14 cellular contexts compared by ENCODE assay signal in genomic region chr10:121595321-121595805, GRCh38. TPM values are rescaled to one million over a fixed set of nuclear protein-coding genes. Genes with fewer than 3 reads are reported as not detected.
A peak's percentile ranks its signal among the peaks of the same experiment; 100 is the strongest.
DNase-seq lines count a peak whose midpoint lies in the region; ATAC-seq and TF ChIP-seq lines count a peak whose summit lies in the region.
"Had no signal": no experiment of that assay in that cellular context is flagged by ENCODE, and none has a peak within 500 bp of the region (broad histone marks: within the 10 kb centered on the region; RNA-seq: fewer than 3 reads in every experiment).

No MANE protein-coding gene starts in this region.

- TF ChIP-seq POLR2A in uterus (IDR thresholded peaks at IDR 0.05) = no peak

- H3K36me3 ChIP-seq in heart right ventricle (no peaks in the 10 kb centered on the region), iPS DF 6.9 (ENCODE audit: control insufficient read depth, insufficient read depth, low read length) (peaks cover 5% of the 10 kb centered on the region; the same call in 1 of the 2 replicates), uterus (no peaks in the 10 kb centered on the region)
- H3K36me3 ChIP-seq: MG63, thoracic aorta had no signal

- no peaks in the 10 kb centered on the region for H3K9me3 Mint-ChIP-seq in neural crest cell
- H3K9me3 Mint-ChIP-seq: activated T-helper 2 cell treated with anti-CD3 and anti-CD28 coated beads, Interferon-gamma antibody, Interleukin-2, Interleukin-4, amounts not matched to agents 10 μg/mL and 5 μg/mL and 100 μg/mL, durations not matched to agents 14 hours and 24 hours and 36 hours had no signal

- ATAC-seq in Right ventricle myocardium superior (ENCODE audit: poor library complexity) (no peak), heart right ventricle (no peak), HG03025 (IDR thresholded peaks at IDR 0.05; ENCODE audit: low FRiP score, unreplicated experiment) (no peak), HG03095 (IDR thresholded peaks at IDR 0.05; ENCODE audit: unreplicated experiment) (no peak)
- ATAC-seq: T-cell had no signal

- H3K27ac ChIP-seq in heart right ventricle (no peak overlapping the region), iPS DF 6.9 (ENCODE audit: low read length) (no peak overlapping the region), uterus (peak overlapping the region; percentile 83 to 91)
- H3K27ac ChIP-seq: thoracic aorta had no signal

- intact Hi-C loops in Right ventricle myocardium superior (cut with DNase I) (no loop called here), heart right ventricle (cut with DNase I) (no loop called here), uterus (cut with DNase I; ENCODE audit: low total_unique reads) (loop anchor here (5.0 kb wide), 1 partner anchor 648 kb away; no protein-coding TSS in a partner anchor)

- H3K36me3 Mint-ChIP-seq in neural crest cell (ENCODE audit: low read depth) = peaks cover 13% of the 10 kb centered on the region
- H3K36me3 Mint-ChIP-seq: T-cell had no signal

- peak overlapping the region; percentile 40 for H3K27ac Mint-ChIP-seq in neural crest cell (ENCODE audit: unreplicated experiment)
- H3K27ac Mint-ChIP-seq: activated T-helper 2 cell treated with anti-CD3 and anti-CD28 coated beads, Interferon-gamma antibody, Interleukin-2, Interleukin-4, amounts not matched to agents 10 μg/mL and 5 μg/mL and 100 μg/mL, durations not matched to agents 14 hours and 24 hours and 36 hours; T-cell had no signal

- TF ChIP-seq CTCF in heart right ventricle (IDR thresholded peaks at IDR 0.05) (no peak), neural crest cell (conservative IDR thresholded peaks at IDR 0.05) (no peak), uterus (IDR thresholded peaks at IDR 0.05) (no peak)

- peak overlapping the region; percentile 91 for H3K4me3 Mint-ChIP-seq in neural crest cell

- H3K9me3 ChIP-seq in heart right ventricle (no peaks in the 10 kb centered on the region), iPS DF 6.9 (ENCODE audit: control insufficient read depth, insufficient read depth, low read length) (no peaks in the 10 kb centered on the region), uterus (no peaks in the 10 kb centered on the region)
- H3K9me3 ChIP-seq: MG63, thoracic aorta had no signal

- H3K4me1 Mint-ChIP-seq in neural crest cell = peaks cover 75% of the 10 kb centered on the region

- no peak overlapping the region for H3K4me3 ChIP-seq in heart right ventricle
- H3K4me3 ChIP-seq in iPS DF 6.9 (ENCODE audit: low read length) = peak overlapping the region; percentile 90; the same call in 1 of the 2 replicates
- H3K4me3 ChIP-seq in uterus = peak overlapping the region; percentile 68 to 83
- H3K4me3 ChIP-seq: MG63, thoracic aorta had no signal

- peaks cover 0 to 19% (median 15%) of the 10 kb centered on the region in 9 donors for H3K4me1 ChIP-seq in heart right ventricle
- peaks cover 8% of the 10 kb centered on the region; the same call in 1 of the 2 replicates for H3K4me1 ChIP-seq in iPS DF 6.9 (ENCODE audit: control insufficient read depth, insufficient read depth, low read length)
- H3K4me1 ChIP-seq in uterus = peaks cover 0 to 7% of the 10 kb centered on the region in 2 donors

- peak; percentile 17 for DNase-seq in Right ventricle myocardium superior
- no peak for DNase-seq in heart right ventricle
- DNase-seq in iPS DF 6.9 (ENCODE audit: low read depth, low spot score) = no peak
- DNase-seq in neural crest cell (ENCODE audit: low read depth, low spot score) = no peak
- no peak for DNase-seq in uterus
- DNase-seq in stimulated activated naive CD4-positive, alpha-beta T cell (lab: John Stamatoyannopoulos, UW) = no peak
- DNase-seq: activated CD4-positive, alpha-beta T cell treated with anti-CD3 and anti-CD28 coated beads for 48 hours; cerebellar nuclear complex; MG63; T-cell had no signal

- WGBS in heart right ventricle, 2 donors = 77 to 78% methylated on average over 11 of the region's 11 CpGs
- no CpG with 5 or more reads among the region's 11 CpGs for WGBS in iPS DF 6.9 (ENCODE audit: insufficient coverage, insufficient read length)

- H3K27me3 ChIP-seq in heart right ventricle (peaks cover 11 to 78% (median 62%) of the 10 kb centered on the region in 7 donors), iPS DF 6.9 (ENCODE audit: control insufficient read depth, insufficient read depth, low read length) (no peaks in the 10 kb centered on the region), uterus (no peaks in the 10 kb centered on the region)

- peaks cover 42% of the 10 kb centered on the region for H3K27me3 Mint-ChIP-seq in neural crest cell (ENCODE audit: low read depth)

RNA-seq across cellular contexts. Expression of gene FGFR2, which starts 2.9 kb away (rescaled TPM):
- 0.30 TPM for total RNA-seq in Right ventricle myocardium superior
- under 1 TPM; 0.09 to 0.81 (median 0.59) TPM for total RNA-seq in heart right ventricle
- under 1 TPM; 0.22 to 0.33 TPM for polyA plus RNA-seq in heart right ventricle
- total RNA-seq in neural crest cell = 55.5 and 58.4 TPM in 2 replicates
- total RNA-seq in uterus = 100 to 1,000 TPM in 2 of 4 donors, 10 to 100 TPM in 2; 27.4 to 159 (median 111) TPM
- total RNA-seq: activated T-helper 2 cell treated with anti-CD3 and anti-CD28 coated beads, Interferon-gamma antibody, Interleukin-2, Interleukin-4, amounts not matched to agents 10 μg/mL and 5 μg/mL and 100 μg/mL, durations not matched to agents 14 hours and 24 hours and 36 hours had no signal

Comparison
In these comparisons a context has a peak if more than half of its experiments do, and no peak if none do; other contexts are left out.
1. H3K27ac ChIP-seq: peak in uterus (2 of 2); none in heart right ventricle (0 of 10) and iPS DF 6.9 (single experiment).
2. H3K4me3 ChIP-seq: peak in iPS DF 6.9 (single experiment) and uterus (2 of 2); none in heart right ventricle (0 of 10).
3. RNA of gene FGFR2, which starts 2.9 kb away (total RNA-seq): 27.4 to 159 TPM in uterus and 55.5 to 58.4 TPM in neural crest cell; 0.09 to 0.81 TPM in heart right ventricle and 0.30 TPM in Right ventricle myocardium superior (single experiment); every median in the first group is over 10 times any median in the second.